13 cellular contexts compared by ENCODE assay signal in genomic region chr10:99522511-99523250, GRCh38. TPM values are rescaled to one million over a fixed set of nuclear protein-coding genes. Genes with fewer than 3 reads are reported as not detected.
DNase-seq lines count a peak whose midpoint lies in the region; ATAC-seq and TF ChIP-seq lines count a peak whose summit lies in the region.
"Had no signal": no experiment of that assay in that cellular context is flagged by ENCODE, and none has a peak within 500 bp of the region (broad histone marks: within the 10 kb centered on the region; RNA-seq: fewer than 3 reads in every experiment).

No MANE protein-coding gene starts in this region.

- H3K27me3 Mint-ChIP-seq in GM23338 (ENCODE audit: insufficient read depth, low read depth, poor library complexity) (peaks cover 99% of the 10 kb centered on the region), WTC11 (ENCODE audit: low read depth) (peaks cover 99% of the 10 kb centered on the region)

- POLR2A ChIA-PET in WTC11 (lab: Charles Lee): interaction anchor here (1.4 kb wide), 1 partner anchor 13 kb away, joined by 3 read pairs; no protein-coding TSS in a partner anchor

- H3K4me2 ChIP-seq in GM23338: peak overlapping the region; percentile 95
- H3K4me2 ChIP-seq: KMS-11 had no signal

- H3K27ac Mint-ChIP-seq in GM23338: no peak overlapping the region
- no peak overlapping the region for H3K27ac Mint-ChIP-seq in WTC11

- no peaks in the 10 kb centered on the region for H3K9me2 ChIP-seq in GM23338 (ENCODE audit: insufficient read depth)

- H3K79me2 ChIP-seq in GM23338 (replicated peaks; ENCODE audit: insufficient read depth): no peaks in the 10 kb centered on the region

- H3K9me3 Mint-ChIP-seq in GM23338 (0 out of 3 replicates have a peak, but pooled peaks cover 2% of the 10 kb centered on the region), WTC11 (no peaks in the 10 kb centered on the region)

- peak; percentile 50 for TF ChIP-seq CTCF in GM23338 (conservative IDR thresholded peaks at IDR 0.05; ENCODE audit: low read depth in 2 of 2)
- no peak for TF ChIP-seq CTCF in WTC11 (IDR thresholded peaks at IDR 0.05)
- TF ChIP-seq CTCF in prostate gland (IDR thresholded peaks at IDR 0.05): no peak

- peaks cover 29% of the 10 kb centered on the region for H3F3A ChIP-seq in GM23338 (replicated peaks; ENCODE audit: low read depth)

- H3K9ac ChIP-seq in iPS-18a (ENCODE audit: low read length) (no peak overlapping the region), rectal smooth muscle tissue (ENCODE audit: low read length) (peak overlapping the region; percentile 28)
- H3K9ac ChIP-seq: KMS-11 had no signal

- 14% methylated on average over 33 of the region's 33 CpGs for WGBS in prostate gland

- H3K36me3 ChIP-seq in GM23338 (ENCODE audit: insufficient read depth) (no peaks in the 10 kb centered on the region), iPS-18a (ENCODE audit: control insufficient read depth, low read depth, low read length) (no peaks in the 10 kb centered on the region), rectal smooth muscle tissue (ENCODE audit: control insufficient read depth, insufficient read depth, low read length) (no peaks in the 10 kb centered on the region), prostate gland (no peaks in the 10 kb centered on the region)

- peak overlapping the region; percentile 67 for H2AFZ ChIP-seq in GM23338

- H3K4me3 ChIP-seq in GM23338 (peak overlapping the region; percentile 67), iPS-18a (ENCODE audit: low read length) (peak overlapping the region; percentile 54), rectal smooth muscle tissue (ENCODE audit: low read length) (peak overlapping the region; percentile 64), prostate gland (no peak overlapping the region)

- CTCF ChIA-PET in WTC11 (lab: Charles Lee): interaction anchor here (0.6 to 4.7 kb wide), 3 partner anchors 13 to 1374 kb away, joined by 3 to 29 read pairs (median 17); no protein-coding TSS in a partner anchor

- H4K20me1 ChIP-seq in GM23338 (replicated peaks; ENCODE audit: insufficient read depth): peaks cover 21% of the 10 kb centered on the region

- H3K4me1 ChIP-seq in GM23338 (ENCODE audit: insufficient read depth) (peaks cover 70% of the 10 kb centered on the region), iPS-18a (ENCODE audit: control insufficient read depth, low read depth, low read length) (peaks cover 19% of the 10 kb centered on the region), rectal smooth muscle tissue (ENCODE audit: control insufficient read depth, insufficient read depth, low read length) (peaks cover 38% of the 10 kb centered on the region), prostate gland (replicated peaks) (no peaks in the 10 kb centered on the region)

- no peaks in the 10 kb centered on the region for H3K9me3 ChIP-seq in iPS-18a (ENCODE audit: control insufficient read depth, low read depth, low read length)
- H3K9me3 ChIP-seq in prostate gland: no peaks in the 10 kb centered on the region

- DNase-seq in GM23338 (ENCODE audit: low spot score) (peak; percentile 92), WTC11 (ENCODE audit: low spot score) (peak; percentile 81), NCI-H1694 (lab: John Stamatoyannopoulos, UW) (no peak), prostate gland (ENCODE audit: low spot score) (no peak)
- DNase-seq: Calu3, NCI-H1930 had no signal

- peak; percentile 60 for ATAC-seq in GM23338
- ATAC-seq in WTC11: peak; percentile 53
- ATAC-seq in GM21723 (IDR thresholded peaks at IDR 0.05; ENCODE audit: unreplicated experiment): no peak

- H3K27ac ChIP-seq in GM23338 (ENCODE audit: low read depth) (no peak overlapping the region), iPS-18a (ENCODE audit: low read length) (no peak overlapping the region), rectal smooth muscle tissue (ENCODE audit: low read depth, low read length) (peak overlapping the region; percentile 85), prostate gland (no peak overlapping the region)
- H3K27ac ChIP-seq: KMS-11 had no signal

- peaks cover 54% of the 10 kb centered on the region for H3K4me1 Mint-ChIP-seq in GM23338
- H3K4me1 Mint-ChIP-seq in WTC11: peaks cover 68% of the 10 kb centered on the region

- H3K27me3 ChIP-seq in GM23338 (ENCODE audit: insufficient read depth) (peaks cover 100% of the 10 kb centered on the region), iPS-18a (ENCODE audit: control insufficient read depth, insufficient read depth, low read length) (peaks cover 100% of the 10 kb centered on the region), rectal smooth muscle tissue (ENCODE audit: control insufficient read depth, insufficient read depth, low read length) (peaks cover 21% of the 10 kb centered on the region), prostate gland (replicated peaks; ENCODE audit: insufficient read depth) (peaks cover 74% of the 10 kb centered on the region)

- no peak for TF ChIP-seq POLR2A in prostate gland (IDR thresholded peaks at IDR 0.05)

- H3K36me3 Mint-ChIP-seq in GM23338 (ENCODE audit: low read depth) (no peaks in the 10 kb centered on the region), WTC11 (no peaks in the 10 kb centered on the region)

- H3K4me3 Mint-ChIP-seq in GM23338: peak overlapping the region; percentile 68
- peak overlapping the region; percentile 77 for H3K4me3 Mint-ChIP-seq in WTC11

- intact Hi-C loops in prostate gland (cut with DNase I): no loop called here

TF ChIP-seq in GM23338, 12 proteins besides CTCF, POLR2A, EP300 and RAD21 (continues in another document):
- TF ChIP-seq ZNF114 (CRISPR knock-in tag; IDR thresholded peaks at IDR 0.05): no peak
- 0 out of 2 replicates have a peak, but pooled peaks have one; percentile 18 for TF ChIP-seq CREB1 (CRISPR knock-in tag; IDR thresholded peaks at IDR 0.05; ENCODE audit: low read depth)
- no peak for TF ChIP-seq REST (IDR thresholded peaks at IDR 0.05; ENCODE audit: unreplicated experiment)

TF ChIP-seq in WTC11, 78 proteins besides CTCF, POLR2A, EP300 and RAD21 (continues in another document):
- TF ChIP-seq PREB (CRISPR knock-in tag; IDR thresholded peaks at IDR 0.05; ENCODE audit: borderline replicate concordance) (no peak), EMX1 (CRISPR knock-in tag; IDR thresholded peaks at IDR 0.05) (no peak), TCF7 (CRISPR knock-in tag; IDR thresholded peaks at IDR 0.05; ENCODE audit: low read depth) (no peak), ZNF512 (CRISPR knock-in tag; IDR thresholded peaks at IDR 0.05; ENCODE audit: borderline replicate concordance) (no peak), SP1 (CRISPR knock-in tag; conservative IDR thresholded peaks at IDR 0.05) (0 out of 2 replicates have a peak, but pooled peaks have one; percentile 11), ZBTB43 (CRISPR knock-in tag; IDR thresholded peaks at IDR 0.05) (no peak), ZNF423 (CRISPR knock-in tag; IDR thresholded peaks at IDR 0.05) (peak; percentile 74)

RNA-seq across cellular contexts. Expression of gene NKX2-3, which starts 10.1 kb away (rescaled TPM):
- total RNA-seq in GM23338 (2014; rRNA removed; shearing (Covaris generic)): not detected in 2 replicates
- not detected in 2 replicates for polyA plus RNA-seq in GM23338 (2016; fragmentation: Nextera tagmentation; extraction: Ambion mirVana)
- total RNA-seq in WTC11 (2021) (not detected in 3 replicates), prostate gland (not detected)
- total RNA-seq: Calu3; epithelial cell of proximal tubule; T-helper 1 cell treated with Interleukin-12 subunit alpha and Interleukin-12 subunit beta and Interleukin-4 antibody, amounts not matched to agents 30 ng/mL and 1 ng/mL, for 36 hours had no signal
- polyA plus RNA-seq: neural cell had no signal

Comparison
In these comparisons a context has a peak if more than half of its experiments do, and no peak if none do; other contexts are left out.
1. DNase-seq: peak in GM23338 (single experiment) and WTC11 (single experiment); none in NCI-H1694 (single experiment) and prostate gland (single experiment).
2. H3K4me3 ChIP-seq: peak in GM23338 (single experiment), iPS-18a (single experiment) and rectal smooth muscle tissue (single experiment); none in prostate gland (0 of 2).
3. CTCF ChIP-seq: peak in GM23338 (2 of 2); none in WTC11 (single experiment) and prostate gland (0 of 4).